In genomic region chr10:93703066-93703465, GRCh38 we compare ENCODE assay signal across 8 cellular contexts. TPM values are rescaled to one million over a fixed set of nuclear protein-coding genes. Genes with fewer than 3 reads are reported as not detected.
DNase-seq lines count a peak whose midpoint lies in the region; ATAC-seq lines count a peak whose summit lies in the region.

No MANE protein-coding gene starts in this region.

- DNase-seq in DMS53 treated with DMSO at 0.1 percent for 48 hours (lab: John Stamatoyannopoulos, UW; ENCODE audit: unreplicated experiment) (peak; percentile 29), RPMI7951 (ENCODE audit: low read depth) (peak; percentile 3), germinal center (ENCODE audit: low spot score) (peak; percentile 9), KBM-7 (no peak), SW480 (ENCODE audit: low spot score) (no peak)

- ATAC-seq in HG02588 (IDR thresholded peaks at IDR 0.05; ENCODE audit: unreplicated experiment) (peak; percentile 7), GM21390 (IDR thresholded peaks at IDR 0.05; ENCODE audit: unreplicated experiment) (no peak)

- peaks cover 7 to 14% (median 13%) of the 10 kb centered on the region in 3 donors for H3K36me3 ChIP-seq in skeletal muscle tissue (ENCODE audit: control insufficient read depth in 3 of 3, insufficient read depth in 3 of 3, low read length in 3 of 3)

- H3K27ac ChIP-seq in skeletal muscle tissue (ENCODE audit: low read depth, low read length): peak overlapping the region; percentile 80

- no peaks in the 10 kb centered on the region for H3K27me3 ChIP-seq in skeletal muscle tissue (ENCODE audit: control insufficient read depth in 3 of 3, insufficient read depth in 3 of 3, low read length in 3 of 3)

- H3K9ac ChIP-seq in skeletal muscle tissue (ENCODE audit: low read depth in 1 of 3, low read length in 3 of 3): peak overlapping the region; percentile 92 to 95 (median 94)

- H3K4me3 ChIP-seq in skeletal muscle tissue (ENCODE audit: low read length in 3 of 3): peak overlapping the region; percentile 93 to 97 (median 96)

- peaks cover 5 to 15% (median 9%) of the 10 kb centered on the region in 3 donors for H3K4me1 ChIP-seq in skeletal muscle tissue (ENCODE audit: control insufficient read depth in 3 of 3, insufficient read depth in 3 of 3, low read length in 3 of 3)

- in situ Hi-C loops in KBM-7 (cut with MboI; ENCODE audit: low pct_unique_long_range_greater_than_20kb, low sequenced_read_pairs): no loop called here

- no peaks in the 10 kb centered on the region for H3K9me3 ChIP-seq in skeletal muscle tissue (ENCODE audit: control insufficient read depth in 3 of 3, low read length in 3 of 3)

RNA-seq across cellular contexts. Expression of gene FRA10AC1, which starts 0.7 kb away (rescaled TPM):
- 3.5 and 4.9 TPM in 2 replicates for total RNA-seq in RPMI7951 (2014; rRNA removed; shearing (Covaris generic))
- 15.1 TPM for total RNA-seq in skeletal muscle tissue

RNA-seq across cellular contexts. Expression of gene LGI1, which starts 54.7 kb away (rescaled TPM):
- 0.12 TPM in 1 of 2 replicates, not detected in the other for total RNA-seq in RPMI7951 (2014; rRNA removed; shearing (Covaris generic))
- total RNA-seq in skeletal muscle tissue: 9.4 TPM

Comparison
In these comparisons a context has a peak if more than half of its experiments do, and no peak if none do; other contexts are left out.
1. DNase-seq: peak in DMS53 treated with DMSO at 0.1 percent for 48 hours (single experiment), RPMI7951 (single experiment) and germinal center (single experiment); none in KBM-7 (single experiment) and SW480 (single experiment).